11 cellular contexts compared by ENCODE assay signal in genomic region chr11:126366064-126366822, GRCh38. TPM values are rescaled to one million over a fixed set of nuclear protein-coding genes. Genes with fewer than 3 reads are reported as not detected.
DNase-seq lines count a peak whose midpoint lies in the region; ATAC-seq and TF ChIP-seq lines count a peak whose summit lies in the region.
"Had no signal": no experiment of that assay in that cellular context is flagged by ENCODE, and none has a peak within 500 bp of the region (broad histone marks: within the 10 kb centered on the region; RNA-seq: fewer than 3 reads in every experiment).

No MANE protein-coding gene starts in this region.

- peak; percentile 22 for ATAC-seq in stimulated activated naive CD8-positive, alpha-beta T cell treated with anti-CD3 and anti-CD28 coated beads, Interleukin-15, amount 100 ng/mL, for 72 hours
- ATAC-seq in stimulated activated naive CD8-positive, alpha-beta T cell treated with anti-CD3 and anti-CD28 coated beads, Interleukin-15, Interleukin-2, amounts not matched to agents 100 U/mL and 50 U/mL, for 24 hours = no peak
- no peak for ATAC-seq in aorta (ENCODE audit: low FRiP score)
- no peak for ATAC-seq in activated CD8-positive, alpha-beta memory T cell treated with anti-CD3 and anti-CD28 coated beads, Interleukin-2, amount 10 ng/mL, durations not matched to agents 7 days and 5 days

- H3K36me3 Mint-ChIP-seq in neural crest cell (ENCODE audit: low read depth) = no peaks in the 10 kb centered on the region
- no peaks in the 10 kb centered on the region for H3K36me3 Mint-ChIP-seq in activated CD8-positive, alpha-beta memory T cell treated with anti-CD3 and anti-CD28 coated beads, Interleukin-2, amount 10 ng/mL, durations not matched to agents 7 days and 5 days

- H3K27ac Mint-ChIP-seq in stimulated activated naive CD8-positive, alpha-beta T cell treated with anti-CD3 and anti-CD28 coated beads, Interleukin-15, amount 100 ng/mL, for 72 hours = peak overlapping the region; percentile 52 to 93
- no peak overlapping the region for H3K27ac Mint-ChIP-seq in neural crest cell (ENCODE audit: unreplicated experiment)
- H3K27ac Mint-ChIP-seq in activated CD8-positive, alpha-beta memory T cell treated with anti-CD3 and anti-CD28 coated beads, Interleukin-2, amount 10 ng/mL, durations not matched to agents 7 days and 5 days = no peak overlapping the region
- H3K27ac Mint-ChIP-seq: T-helper 1 cell treated with Interleukin-12 subunit alpha and Interleukin-12 subunit beta and Interleukin-4 antibody, amounts not matched to agents 30 μg/mL and 1 μg/mL, for 36 hours had no signal

- intact Hi-C loops in head of caudate nucleus (cut with DNase I) (no loop called here), aorta (cut with DNase I) (no loop called here)

- H3K4me3 Mint-ChIP-seq in stimulated activated naive CD8-positive, alpha-beta T cell treated with anti-CD3 and anti-CD28 coated beads, Interleukin-15, amount 100 ng/mL, for 72 hours = peak overlapping the region in 1 of 2 donors; percentile 51
- peak overlapping the region; percentile 41 for H3K4me3 Mint-ChIP-seq in neural crest cell
- H3K4me3 Mint-ChIP-seq in activated CD8-positive, alpha-beta memory T cell treated with anti-CD3 and anti-CD28 coated beads, Interleukin-2, amount 10 ng/mL, durations not matched to agents 7 days and 5 days = no peak overlapping the region
- H3K4me3 Mint-ChIP-seq: T-helper 1 cell treated with Interleukin-12 subunit alpha and Interleukin-12 subunit beta and Interleukin-4 antibody, amounts not matched to agents 30 μg/mL and 1 μg/mL, for 36 hours had no signal

- no peaks in the 10 kb centered on the region for H3K27me3 ChIP-seq in aorta (ENCODE audit: control insufficient read depth in 1 of 2, insufficient read depth in 2 of 2, low read length in 1 of 2)

- CTCF ChIA-PET in activated CD8-positive, alpha-beta memory T cell treated with anti-CD3 and anti-CD28 coated beads, Interleukin-2, amount 10 ng/mL, durations not matched to agents 7 days and 5 days (lab: Charles Lee) = no interaction called here

- no peaks in the 10 kb centered on the region for H3K9me3 Mint-ChIP-seq in stimulated activated naive CD8-positive, alpha-beta T cell treated with anti-CD3 and anti-CD28 coated beads, Interleukin-15, amount 100 ng/mL, for 72 hours
- no peaks in the 10 kb centered on the region for H3K9me3 Mint-ChIP-seq in neural crest cell
- H3K9me3 Mint-ChIP-seq in activated CD8-positive, alpha-beta memory T cell treated with anti-CD3 and anti-CD28 coated beads, Interleukin-2, amount 10 ng/mL, durations not matched to agents 7 days and 5 days (ENCODE audit: low read depth) = no peaks in the 10 kb centered on the region
- H3K9me3 Mint-ChIP-seq: T-helper 1 cell treated with Interleukin-12 subunit alpha and Interleukin-12 subunit beta and Interleukin-4 antibody, amounts not matched to agents 30 μg/mL and 1 μg/mL, for 36 hours had no signal

- H3K36me3 ChIP-seq in aorta (ENCODE audit: control insufficient read depth in 1 of 2, insufficient read depth in 2 of 2, low read length in 1 of 2) = no peaks in the 10 kb centered on the region

- no peaks in the 10 kb centered on the region for H3K4me1 ChIP-seq in aorta (ENCODE audit: control insufficient read depth in 1 of 2, insufficient read depth in 2 of 2, low read length in 2 of 2)

- no peak overlapping the region for H3K4me3 ChIP-seq in aorta (ENCODE audit: low read length in 2 of 2)

- H3K27ac ChIP-seq in aorta (ENCODE audit: low read depth in 1 of 2, low read length in 2 of 2) = no peak overlapping the region

- DNase-seq in stimulated activated naive CD8-positive, alpha-beta T cell treated with anti-CD3 and anti-CD28 coated beads, Interleukin-15, amount 100 ng/mL, for 72 hours = no peak
- DNase-seq in stimulated activated naive CD8-positive, alpha-beta T cell treated with anti-CD3 and anti-CD28 coated beads, Interleukin-15, Interleukin-2, amounts not matched to agents 100 U/mL and 50 U/mL, for 24 hours = no peak
- DNase-seq in head of caudate nucleus (peak in 33 of 42 donors; percentile 33 to 78 (median 53)), neural crest cell (ENCODE audit: low read depth, low spot score) (no peak), aorta (peak; percentile 37 to 63), activated gamma-delta T cell treated with Interleukin-2 at 50 U/mL for 16 hours (no peak), NCI-H82 treated with DMSO at 0.1 percent for 48 hours (lab: John Stamatoyannopoulos, UW; ENCODE audit: unreplicated experiment) (no peak)
- no peak for DNase-seq in activated CD8-positive, alpha-beta memory T cell treated with anti-CD3 and anti-CD28 coated beads, Interleukin-2, amount 10 ng/mL, durations not matched to agents 7 days and 5 days
- DNase-seq: AML-193, NCI-H1105 had no signal

- TF ChIP-seq CTCF in neural crest cell (conservative IDR thresholded peaks at IDR 0.05) = no peak

- H3K27me3 Mint-ChIP-seq in stimulated activated naive CD8-positive, alpha-beta T cell treated with anti-CD3 and anti-CD28 coated beads, Interleukin-15, amount 100 ng/mL, for 72 hours = no peaks in the 10 kb centered on the region
- no peaks in the 10 kb centered on the region for H3K27me3 Mint-ChIP-seq in neural crest cell (ENCODE audit: low read depth)
- H3K27me3 Mint-ChIP-seq in activated CD8-positive, alpha-beta memory T cell treated with anti-CD3 and anti-CD28 coated beads, Interleukin-2, amount 10 ng/mL, durations not matched to agents 7 days and 5 days = no peaks in the 10 kb centered on the region

- H3K9me3 ChIP-seq in aorta (ENCODE audit: control insufficient read depth, low read length) = no peaks in the 10 kb centered on the region

- 55 to 60% methylated on average over 17 to 19 of the region's 19 CpGs for WGBS in aorta, 2 donors

- peaks cover 10% of the 10 kb centered on the region for H3K4me1 Mint-ChIP-seq in stimulated activated naive CD8-positive, alpha-beta T cell treated with anti-CD3 and anti-CD28 coated beads, Interleukin-15, amount 100 ng/mL, for 72 hours
- peaks cover 19% of the 10 kb centered on the region for H3K4me1 Mint-ChIP-seq in neural crest cell
- no peaks in the 10 kb centered on the region for H3K4me1 Mint-ChIP-seq in activated CD8-positive, alpha-beta memory T cell treated with anti-CD3 and anti-CD28 coated beads, Interleukin-2, amount 10 ng/mL, durations not matched to agents 7 days and 5 days

RNA-seq across cellular contexts. Expression of gene ST3GAL4, which starts 10.8 kb away (rescaled TPM):
- 22.4 and 23.1 TPM in 2 replicates for total RNA-seq in neural crest cell
- total RNA-seq in aorta = 10 to 100 TPM; 26.5 to 36.3 TPM
- polyA plus RNA-seq in aorta = 10 to 100 TPM; 25.4 to 29.9 TPM
- 10 to 100 TPM in 1 of 2 experiments, 1 to 10 TPM in 1; 8.8 to 11.5 TPM for total RNA-seq in activated CD8-positive, alpha-beta memory T cell treated with anti-CD3 and anti-CD28 coated beads, Interleukin-2, amount 10 ng/mL, durations not matched to agents 7 days and 5 days

Comparison
In these comparisons a context has a peak if more than half of its experiments do, and no peak if none do; other contexts are left out.
1. DNase-seq: peak in head of caudate nucleus (33 of 42) and aorta (2 of 2); none in stimulated activated naive CD8-positive, alpha-beta T cell treated with anti-CD3 and anti-CD28 coated beads, Interleukin-15, amount 100 ng/mL, for 72 hours (0 of 2), stimulated activated naive CD8-positive, alpha-beta T cell treated with anti-CD3 and anti-CD28 coated beads, Interleukin-15, Interleukin-2, amounts not matched to agents 100 U/mL and 50 U/mL, for 24 hours (single experiment), neural crest cell (single experiment), activated gamma-delta T cell treated with Interleukin-2 at 50 U/mL for 16 hours (single experiment), activated CD8-positive, alpha-beta memory T cell treated with anti-CD3 and anti-CD28 coated beads, Interleukin-2, amount 10 ng/mL, durations not matched to agents 7 days and 5 days (single experiment) and NCI-H82 treated with DMSO at 0.1 percent for 48 hours (single experiment).
2. H3K27ac Mint-ChIP-seq: peak in stimulated activated naive CD8-positive, alpha-beta T cell treated with anti-CD3 and anti-CD28 coated beads, Interleukin-15, amount 100 ng/mL, for 72 hours (2 of 2); none in neural crest cell (single experiment) and activated CD8-positive, alpha-beta memory T cell treated with anti-CD3 and anti-CD28 coated beads, Interleukin-2, amount 10 ng/mL, durations not matched to agents 7 days and 5 days (single experiment).